In genomic region chr6:53103993-53104675, GRCh38 we compare ENCODE assay signal across 1 cellular context.
TF ChIP-seq lines count a peak whose summit lies in the region.

No MANE protein-coding gene starts in this region.

TF ChIP-seq in HepG2, 621 proteins besides CTCF, POLR2A, EP300 and RAD21:
- TF ChIP-seq ZNF598 (CRISPR knock-in tag; IDR thresholded peaks at IDR 0.05; ENCODE audit: borderline replicate concordance) (no peak), MTF1 (CRISPR knock-in tag; IDR thresholded peaks at IDR 0.05) (no peak), STAG1 (CRISPR knock-in tag; IDR thresholded peaks at IDR 0.05) (peak; percentile 87), SMC3 (IDR thresholded peaks at IDR 0.05; ENCODE audit: low read length) (peak; percentile 74), ZNF296 (CRISPR knock-in tag; conservative IDR thresholded peaks at IDR 0.05) (no peak), POLR2G (IDR thresholded peaks at IDR 0.05; ENCODE audit: low read depth, low read length) (no peak), CC2D1A (CRISPR knock-in tag; IDR thresholded peaks at IDR 0.05) (no peak), SMAD3 (CRISPR knock-in tag; IDR thresholded peaks at IDR 0.05) (peak; percentile 16; the same call in 1 of the 2 replicates), REST (IDR thresholded peaks at IDR 0.05; ENCODE audit: borderline replicate concordance in 1 of 2, low read depth in 1 of 2, low read length in 2 of 2) (no peak)
